8 cellular contexts compared by ENCODE assay signal in the genomic region with DNA sequence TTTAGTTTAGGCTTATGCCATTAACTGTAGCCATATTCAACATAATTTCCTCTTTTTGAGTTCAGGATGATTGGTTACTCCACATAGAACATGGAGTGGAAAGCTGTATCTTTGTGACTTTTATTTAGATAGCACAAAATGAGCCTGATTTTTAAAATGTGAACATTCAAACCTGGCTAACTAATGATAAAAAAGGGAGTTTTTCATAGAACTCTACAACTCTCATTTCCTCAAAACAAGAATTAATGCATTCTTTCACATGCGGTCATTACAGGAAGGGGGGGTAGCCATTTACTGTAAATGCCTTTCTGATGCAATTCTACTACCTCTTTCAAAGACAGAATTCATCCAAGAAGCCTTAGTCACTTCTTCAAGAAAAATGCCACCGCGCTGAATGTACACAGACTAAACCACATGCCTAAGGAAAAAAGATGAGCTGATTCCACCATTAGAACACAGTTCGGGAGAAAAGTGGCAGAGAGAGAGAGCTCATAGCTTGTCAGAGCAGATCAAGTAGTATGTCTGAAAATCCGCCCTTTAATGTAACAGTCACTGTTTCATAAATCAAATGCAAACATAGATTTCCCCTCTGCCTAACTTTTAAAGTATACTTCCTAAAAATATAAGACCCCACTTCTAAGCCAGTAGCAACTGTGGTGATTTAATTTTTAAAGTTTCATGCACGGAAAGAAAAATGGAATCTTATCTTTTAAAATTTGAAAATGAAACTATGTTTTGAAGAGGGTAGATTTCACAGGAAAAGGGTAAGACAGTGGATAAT.
DNase-seq lines count a peak whose midpoint lies in the region; ATAC-seq, FAIRE-seq and TF ChIP-seq lines count a peak whose summit lies in the region.

No MANE protein-coding gene starts in this region.

- no peak overlapping the region for H3K4me2 ChIP-seq in neural progenitor cell

- no peaks in the 10 kb centered on the region for H3K27me3 ChIP-seq in CD8-positive, alpha-beta T cell (ENCODE audit: insufficient read depth, low read length)
- H3K27me3 ChIP-seq in Panc1 (ENCODE audit: control insufficient read depth, insufficient read depth, low read length) (no peaks in the 10 kb centered on the region), breast epithelium (no peaks in the 10 kb centered on the region), muscle layer of colon (ENCODE audit: control insufficient read depth in 1 of 2, insufficient read depth in 2 of 2, low read length in 2 of 2) (no peaks in the 10 kb centered on the region), neural progenitor cell (no peaks in the 10 kb centered on the region)

- peaks cover 54% of the 10 kb centered on the region for H3K36me3 Mint-ChIP-seq in CD8-positive, alpha-beta T cell
- H3K36me3 Mint-ChIP-seq in neural progenitor cell, result no peaks in the 10 kb centered on the region

- peaks cover 70% of the 10 kb centered on the region for H3K4me1 Mint-ChIP-seq in CD8-positive, alpha-beta T cell (ENCODE audit: low read depth)
- no peaks in the 10 kb centered on the region for H3K4me1 Mint-ChIP-seq in neural progenitor cell

- peak; percentile 21 for ATAC-seq in CD8-positive, alpha-beta T cell
- ATAC-seq in Panc1, result peak; percentile 70
- no peak for ATAC-seq in HG02970 (IDR thresholded peaks at IDR 0.05; ENCODE audit: low FRiP score, unreplicated experiment)

- POLR2A ChIA-PET in CD8-positive, alpha-beta T cell (lab: Charles Lee), result interaction anchor here (0.8 to 1.1 kb wide), 2 partner anchors 16 to 28 kb away, joined by 3 to 4 read pairs; no protein-coding TSS in a partner anchor
- POLR2A ChIA-PET in Panc1 (lab: Charles Lee), result interaction anchor here (0.5 to 1.1 kb wide), 7 partner anchors 14 to 229 kb away, joined by 3 to 9 read pairs (median 4); no protein-coding TSS in a partner anchor

- TF ChIP-seq POLR2A in H54 (IDR thresholded peaks at IDR 0.05; ENCODE audit: low read depth, low read length), result no peak; the same call in 1 of the 2 replicates
- TF ChIP-seq POLR2A in breast epithelium (IDR thresholded peaks at IDR 0.05), result no peak

- in situ Hi-C loops in Panc1 (cut with HindIII; ENCODE audit: low pct_unique_long_range_greater_than_20kb, low sequenced_read_pairs), result no loop called here

- peaks cover 74% of the 10 kb centered on the region for H3K4me1 ChIP-seq in CD8-positive, alpha-beta T cell (ENCODE audit: insufficient read depth, low read length)
- H3K4me1 ChIP-seq in Panc1 (ENCODE audit: control insufficient read depth, insufficient read depth, low read length), result peaks cover 44% of the 10 kb centered on the region
- peaks cover 0 to 10% of the 10 kb centered on the region in 2 donors for H3K4me1 ChIP-seq in breast epithelium
- H3K4me1 ChIP-seq in muscle layer of colon (ENCODE audit: insufficient read depth, low read length), result peaks cover 21% of the 10 kb centered on the region
- no peaks in the 10 kb centered on the region for H3K4me1 ChIP-seq in neural progenitor cell

- H3K79me2 ChIP-seq in neural progenitor cell (ENCODE audit: low read depth), result no peaks in the 10 kb centered on the region

- no peaks in the 10 kb centered on the region for H3K27me3 Mint-ChIP-seq in CD8-positive, alpha-beta T cell (ENCODE audit: low read depth)
- H3K27me3 Mint-ChIP-seq in neural progenitor cell (ENCODE audit: insufficient read depth, low read depth), result no peaks in the 10 kb centered on the region

- peak in 2 of 7 experiments; percentile 39 to 47 for DNase-seq in CD8-positive, alpha-beta T cell
- DNase-seq in H54 (ENCODE audit: insufficient read length, low spot score) (no peak), Panc1 (ENCODE audit: low read depth, low spot score) (peak; percentile 89), breast epithelium (ENCODE audit: low spot score in 2 of 2) (no peak), NCI-H82 (lab: John Stamatoyannopoulos, UW) (no peak), neural progenitor cell (ENCODE audit: low spot score) (no peak)

- intact Hi-C loops in CD8-positive, alpha-beta T cell (cut with DNase I, micrococcal nuclease), result loop anchor here (2.0 kb wide), 2 partner anchors 16 to 48 kb away; no protein-coding TSS in a partner anchor
- intact Hi-C loops in Panc1 (cut with micrococcal nuclease; ENCODE audit: unreplicated experiment) (loop anchor here (5.0 kb wide), 1 partner anchor 82 kb away; no protein-coding TSS in a partner anchor), breast epithelium (cut with DNase I; ENCODE audit: low total_unique reads) (no loop called here)

- peak overlapping the region; percentile 83 for H3K4me3 Mint-ChIP-seq in CD8-positive, alpha-beta T cell
- no peak overlapping the region for H3K4me3 Mint-ChIP-seq in neural progenitor cell

- H3K9me3 ChIP-seq in CD8-positive, alpha-beta T cell (ENCODE audit: low read length), result no peaks in the 10 kb centered on the region
- H3K9me3 ChIP-seq in Panc1 (ENCODE audit: control insufficient read depth, insufficient read depth, low read depth, low read length) (no peaks in the 10 kb centered on the region), breast epithelium (no peaks in the 10 kb centered on the region), muscle layer of colon (ENCODE audit: low read length) (no peaks in the 10 kb centered on the region), neural progenitor cell (ENCODE audit: low read depth) (no peaks in the 10 kb centered on the region)

- H3K9ac ChIP-seq in muscle layer of colon (ENCODE audit: low read length) (no peak overlapping the region), neural progenitor cell (no peak overlapping the region)

- H4K20me1 ChIP-seq in neural progenitor cell (ENCODE audit: low read depth), result no peaks in the 10 kb centered on the region

- TSS peak; percentile 98 for BruUV-seq in Panc1 (replicated peaks; lab: Mats Ljungman, UMichigan)

- H3K27ac Mint-ChIP-seq in CD8-positive, alpha-beta T cell, result peak overlapping the region; percentile 92
- H3K27ac Mint-ChIP-seq in neural progenitor cell, result no peak overlapping the region

- CTCF ChIA-PET in CD8-positive, alpha-beta T cell (lab: Charles Lee), result interaction anchor here (0.9 to 1.9 kb wide), 6 partner anchors 10 to 110 kb away, joined by 3 to 5 read pairs (median 4); no protein-coding TSS in a partner anchor
- CTCF ChIA-PET in Panc1 (lab: Charles Lee), result interaction anchor here (0.6 to 1.4 kb wide), 6 partner anchors 14 to 67 kb away, joined by 3 to 13 read pairs (median 6); no protein-coding TSS in a partner anchor

- peak overlapping the region; percentile 63 for H3K27ac ChIP-seq in CD8-positive, alpha-beta T cell (ENCODE audit: low read depth, low read length)
- H3K27ac ChIP-seq in Panc1 (ENCODE audit: low read length) (peak overlapping the region; percentile 99), breast epithelium (peak overlapping the region; percentile 46 to 66), muscle layer of colon (ENCODE audit: low read depth, low read length) (peak overlapping the region; percentile 32), neural progenitor cell (no peak overlapping the region)

- H3K36me3 ChIP-seq in CD8-positive, alpha-beta T cell (ENCODE audit: insufficient read depth, low read length), result no peaks in the 10 kb centered on the region
- H3K36me3 ChIP-seq in Panc1 (ENCODE audit: control insufficient read depth, insufficient read depth, low read length) (peaks cover 4% of the 10 kb centered on the region; the same call in 1 of the 2 replicates), breast epithelium (no peaks in the 10 kb centered on the region), muscle layer of colon (ENCODE audit: insufficient read depth, low read length) (no peaks in the 10 kb centered on the region), neural progenitor cell (no peaks in the 10 kb centered on the region)

- no peaks in the 10 kb centered on the region for H3F3A ChIP-seq in neural progenitor cell (ENCODE audit: low read depth)

- H2AFZ ChIP-seq in neural progenitor cell (replicated peaks), result no peak overlapping the region

- peak; percentile 84 for FAIRE-seq in H54 (lab: Jason Lieb, UNC)

- TF ChIP-seq CTCF in CD8-positive, alpha-beta T cell (IDR thresholded peaks at IDR 0.05), result no peak
- TF ChIP-seq CTCF in Panc1 (IDR thresholded peaks at IDR 0.05) (peak; percentile 50; the same call in 1 of the 2 replicates), breast epithelium (IDR thresholded peaks at IDR 0.05) (no peak), neural progenitor cell (IDR thresholded peaks at IDR 0.05) (no peak)

- peak overlapping the region; percentile 35 for H3K4me3 ChIP-seq in CD8-positive, alpha-beta T cell (ENCODE audit: low read depth, low read length)
- H3K4me3 ChIP-seq in Panc1 (ENCODE audit: low read depth in 2 of 2, low read length in 2 of 2) (peak overlapping the region; percentile 63 to 77), breast epithelium (peak overlapping the region in 2 of 3 donors; percentile 10 to 17), muscle layer of colon (ENCODE audit: low read depth in 1 of 2, low read length in 2 of 2) (no peak overlapping the region), neural progenitor cell (no peak overlapping the region)

- H3K9me3 Mint-ChIP-seq in CD8-positive, alpha-beta T cell, result no peaks in the 10 kb centered on the region
- no peaks in the 10 kb centered on the region for H3K9me3 Mint-ChIP-seq in neural progenitor cell

Comparison
In these comparisons a context has a peak if more than half of its experiments do, and no peak if none do; other contexts are left out.
1. H3K4me3 ChIP-seq: peak in CD8-positive, alpha-beta T cell (single experiment), Panc1 (2 of 2) and breast epithelium (2 of 3); none in muscle layer of colon (0 of 2) and neural progenitor cell (single experiment).